Comparison of ENCODE assay signal across 8 cellular contexts in genomic region chr14:50529288-50530179, GRCh38. TPM values are rescaled to one million over a fixed set of nuclear protein-coding genes. Genes with fewer than 3 reads are reported as not detected.
DNase-seq lines count a peak whose midpoint lies in the region; ATAC-seq, FAIRE-seq and TF ChIP-seq lines count a peak whose summit lies in the region.

No MANE protein-coding gene starts in this region.

- TF ChIP-seq POLR2A in transverse colon (IDR thresholded peaks at IDR 0.05), result no peak

- H3K9me1 ChIP-seq in keratinocyte (ENCODE audit: control insufficient read depth, extremely low read depth, insufficient read depth, low read length), result peaks cover 4% of the 10 kb centered on the region

- H3K27ac Mint-ChIP-seq in activated naive CD4-positive, alpha-beta T cell treated with anti-CD3 and anti-CD28 coated beads, Interleukin-2, amount 10 ng/mL, durations not matched to agents 7 days and 5 days, result no peak overlapping the region
- no peak overlapping the region for H3K27ac Mint-ChIP-seq in activated naive CD4-positive, alpha-beta T cell treated with anti-CD3 and anti-CD28 coated beads, Interleukin-2, amount 50 U/mL, for 72 hours

- no peak for DNase-seq in activated naive CD4-positive, alpha-beta T cell treated with anti-CD3 and anti-CD28 coated beads, Interleukin-2, amount 10 ng/mL, durations not matched to agents 7 days and 5 days
- DNase-seq in activated naive CD4-positive, alpha-beta T cell treated with anti-CD3 and anti-CD28 coated beads, Interleukin-2, amount 50 U/mL, for 72 hours (ENCODE audit: low spot score in 2 of 2), result no peak
- DNase-seq in keratinocyte (ENCODE audit: low read depth, low spot score), result no peak
- DNase-seq in transverse colon, result no peak
- DNase-seq in HuH-7.5 (ENCODE audit: low spot score), result no peak
- DNase-seq in omental fat pad (ENCODE audit: low spot score), result no peak
- DNase-seq in NCI-H2196 treated with DMSO at 0.1 percent for 48 hours (lab: John Stamatoyannopoulos, UW; ENCODE audit: unreplicated experiment), result no peak

- peaks cover 4% of the 10 kb centered on the region for H3K27me3 Mint-ChIP-seq in activated naive CD4-positive, alpha-beta T cell treated with anti-CD3 and anti-CD28 coated beads, Interleukin-2, amount 10 ng/mL, durations not matched to agents 7 days and 5 days

- H3K9me3 ChIP-seq in keratinocyte (ENCODE audit: control insufficient read depth, low read depth, low read length) (no peaks in the 10 kb centered on the region), transverse colon (no peaks in the 10 kb centered on the region)

- H3K27ac ChIP-seq in angular gyrus (ENCODE audit: low read depth, low read length) (peak overlapping the region; percentile 57), keratinocyte (ENCODE audit: control insufficient read depth, insufficient read depth, low read length) (peak overlapping the region; percentile 58), transverse colon (peak overlapping the region in 3 of 4 donors; percentile 2 to 8 (median 8))

- WGBS in transverse colon (ENCODE audit: low coverage in 1 of 2), 2 donors, result 66 to 71% methylated on average over 5 to 6 of the region's 6 CpGs

- intact Hi-C loops in transverse colon (cut with DNase I; ENCODE audit: low total_unique reads), result loop anchor here (5.0 kb wide), 1 partner anchor 207 kb away; no protein-coding TSS in a partner anchor

- H4K20me1 ChIP-seq in keratinocyte (ENCODE audit: control insufficient read depth, extremely low read depth, insufficient read depth, low read length), result no peaks in the 10 kb centered on the region

- TF ChIP-seq EP300 in transverse colon (IDR thresholded peaks at IDR 0.05; ENCODE audit: low read depth), result no peak

- no peak overlapping the region for H2AFZ ChIP-seq in keratinocyte (ENCODE audit: control insufficient read depth, low read length)

- no peaks in the 10 kb centered on the region for H3K9me3 Mint-ChIP-seq in activated naive CD4-positive, alpha-beta T cell treated with anti-CD3 and anti-CD28 coated beads, Interleukin-2, amount 10 ng/mL, durations not matched to agents 7 days and 5 days
- H3K9me3 Mint-ChIP-seq in activated naive CD4-positive, alpha-beta T cell treated with anti-CD3 and anti-CD28 coated beads, Interleukin-2, amount 50 U/mL, for 72 hours, result no peaks in the 10 kb centered on the region

- H3K4me1 Mint-ChIP-seq in activated naive CD4-positive, alpha-beta T cell treated with anti-CD3 and anti-CD28 coated beads, Interleukin-2, amount 10 ng/mL, durations not matched to agents 7 days and 5 days, result peaks cover 50% of the 10 kb centered on the region

- no peak for ATAC-seq in activated naive CD4-positive, alpha-beta T cell treated with anti-CD3 and anti-CD28 coated beads, Interleukin-2, amount 50 U/mL, for 72 hours
- ATAC-seq in omental fat pad (ENCODE audit: low FRiP score), result no peak

- H3K79me2 ChIP-seq in keratinocyte (ENCODE audit: control insufficient read depth, insufficient read depth, low read length), result peaks cover 73% of the 10 kb centered on the region

- H3K9ac ChIP-seq in keratinocyte (ENCODE audit: control insufficient read depth, extremely low read depth, insufficient read depth, low read length), result peak overlapping the region; percentile 51

- TF ChIP-seq CTCF in keratinocyte (optimal IDR thresholded peaks at IDR 0.05 in 1 of 3, IDR thresholded peaks at IDR 0.05 in 1 of 3, conservative IDR thresholded peaks at IDR 0.05 in 1 of 3; ENCODE audit: extremely low read depth in 1 of 3, insufficient read depth in 2 of 3, low read length in 3 of 3) (no peak), transverse colon (IDR thresholded peaks at IDR 0.05) (no peak), omental fat pad (IDR thresholded peaks at IDR 0.05) (no peak)

- peak overlapping the region; percentile 0 for H3K4me3 Mint-ChIP-seq in activated naive CD4-positive, alpha-beta T cell treated with anti-CD3 and anti-CD28 coated beads, Interleukin-2, amount 10 ng/mL, durations not matched to agents 7 days and 5 days

- in situ Hi-C loops in transverse colon (cut with MboI; ENCODE audit: low pct_ligation_motif_present in 1 of 4, low pct_unique_long_range_greater_than_20kb in 1 of 4, low sequenced_read_pairs in 3 of 4), result loop anchor here (5.0 to 25.0 kb wide), 3 partner anchors 205 to 667 kb away; partner anchors contain the start of gene NEMF (in 2 of the 4)

- H3K4me3 ChIP-seq in keratinocyte (ENCODE audit: control insufficient read depth in 2 of 3, extremely low read depth in 1 of 3, insufficient read depth in 2 of 3, low read depth in 1 of 3, low read length in 3 of 3) (peak overlapping the region in 2 of 3 experiments; percentile 26 to 41), transverse colon (no peak overlapping the region)

- H3K4me2 ChIP-seq in keratinocyte (ENCODE audit: control insufficient read depth, extremely low read depth, insufficient read depth, low read depth, low read length), result peak overlapping the region; percentile 89

- peaks cover 14% of the 10 kb centered on the region for H3K36me3 Mint-ChIP-seq in activated naive CD4-positive, alpha-beta T cell treated with anti-CD3 and anti-CD28 coated beads, Interleukin-2, amount 10 ng/mL, durations not matched to agents 7 days and 5 days
- H3K36me3 Mint-ChIP-seq in activated naive CD4-positive, alpha-beta T cell treated with anti-CD3 and anti-CD28 coated beads, Interleukin-2, amount 50 U/mL, for 72 hours, result peaks cover 0 to 6% of the 10 kb centered on the region in 2 donors

- peaks cover 0 to 5% of the 10 kb centered on the region in 2 experiments for H3K36me3 ChIP-seq in keratinocyte (ENCODE audit: control insufficient read depth in 2 of 2, extremely low read depth in 1 of 2, insufficient read depth in 2 of 2, low read length in 2 of 2)
- no peaks in the 10 kb centered on the region for H3K36me3 ChIP-seq in transverse colon

- H3K27me3 ChIP-seq in keratinocyte (ENCODE audit: control insufficient read depth, extremely low read depth, insufficient read depth, low read length) (no peaks in the 10 kb centered on the region), transverse colon (no peaks in the 10 kb centered on the region)

- H3K4me1 ChIP-seq in keratinocyte (ENCODE audit: control insufficient read depth, extremely low read depth, insufficient read depth, low read length), result peaks cover 45% of the 10 kb centered on the region
- H3K4me1 ChIP-seq in transverse colon, result peaks cover 14 to 56% (median 23%) of the 10 kb centered on the region in 4 donors

- CTCF ChIA-PET in activated naive CD4-positive, alpha-beta T cell treated with anti-CD3 and anti-CD28 coated beads, Interleukin-2, amount 10 ng/mL, durations not matched to agents 7 days and 5 days (lab: Charles Lee), result interaction anchor here (0.7 to 2.5 kb wide), 5 partner anchors 187 to 331 kb away, joined by 3 to 16 read pairs (median 3); no protein-coding TSS in a partner anchor

- peak; percentile 56 for FAIRE-seq in keratinocyte (lab: Jason Lieb, UNC)

- dilution Hi-C loops in keratinocyte (cut with MboI; ENCODE audit: extremely low pct_ligation_motif_present, low sequenced_read_pairs), result no loop called here

RNA-seq across cellular contexts. Expression of gene MAP4K5, which starts 2.8 kb away (rescaled TPM):
- 10 to 100 TPM; 16.8 to 17.8 TPM for total RNA-seq in activated naive CD4-positive, alpha-beta T cell treated with anti-CD3 and anti-CD28 coated beads, Interleukin-2, amount 50 U/mL, for 72 hours
- polyA plus RNA-seq in keratinocyte, result 15.8 to 25.8 TPM (median 19.0 TPM) in 3 replicates
- polyA plus RNA-seq in keratinocyte (2011; ENCODE audit: low read depth), result 23.8 TPM
- polyA plus RNA-seq in keratinocyte (2011; cell fraction: cytosol; rRNA removed), result 11.5 and 18.2 TPM in 2 replicates
- polyA plus RNA-seq in keratinocyte (2011; cell fraction: nucleus; rRNA removed), result 23.4 and 29.2 TPM in 2 replicates
- polyA plus RNA-seq in keratinocyte (2012; ENCODE audit: low replicate concordance), result 16.3 and 21.2 TPM in 2 replicates
- 4.5 to 21.5 TPM (median 9.4 TPM) in 3 replicates for polyA minus RNA-seq in keratinocyte
- polyA minus RNA-seq in keratinocyte (2011; cell fraction: cytosol; rRNA and poly(A)+ RNA removed), result 20.3 TPM
- 18.0 and 45.9 TPM in 2 replicates for polyA minus RNA-seq in keratinocyte (2011; cell fraction: nucleus; rRNA and poly(A)+ RNA removed)
- 100 to 1,000 TPM in 3 of 4 donors, 10 to 100 TPM in 1; 40.8 to 173 (median 105) TPM for total RNA-seq in transverse colon
- total RNA-seq in omental fat pad, result 100 to 1,000 TPM in 2 of 4 donors, 10 to 100 TPM in 2; 78.9 to 161 (median 101) TPM

RNA-seq across cellular contexts. Expression of gene ATL1, which starts 30.4 kb away (rescaled TPM):
- 1 to 10 TPM; 1.3 to 1.6 TPM for total RNA-seq in activated naive CD4-positive, alpha-beta T cell treated with anti-CD3 and anti-CD28 coated beads, Interleukin-2, amount 50 U/mL, for 72 hours
- 3.6 to 6.8 TPM (median 4.0 TPM) in 3 replicates for polyA plus RNA-seq in keratinocyte
- 2.7 TPM for polyA plus RNA-seq in keratinocyte (2011; ENCODE audit: low read depth)
- polyA plus RNA-seq in keratinocyte (2011; cell fraction: cytosol; rRNA removed), result 3.0 and 5.8 TPM in 2 replicates
- 5.1 and 6.5 TPM in 2 replicates for polyA plus RNA-seq in keratinocyte (2011; cell fraction: nucleus; rRNA removed)
- polyA plus RNA-seq in keratinocyte (2012; ENCODE audit: low replicate concordance), result 1.9 and 3.5 TPM in 2 replicates
- 0.23 to 6.4 TPM (median 2.5 TPM) in 3 replicates for polyA minus RNA-seq in keratinocyte
- polyA minus RNA-seq in keratinocyte (2011; cell fraction: cytosol; rRNA and poly(A)+ RNA removed), result 2.3 TPM
- 3.7 and 5.5 TPM in 2 replicates for polyA minus RNA-seq in keratinocyte (2011; cell fraction: nucleus; rRNA and poly(A)+ RNA removed)
- total RNA-seq in transverse colon (10 to 100 TPM in 2 of 4 donors, 1 to 10 TPM in 1, not detected in 1; 1.1 to 14.1 (median 11.4) TPM), omental fat pad (10 to 100 TPM in 1 of 4 donors, 1 to 10 TPM in 3; 3.6 to 11.3 (median 5.6) TPM)

Comparison
In these comparisons a context has a peak if more than half of its experiments do, and no peak if none do; other contexts are left out.
1. H3K27ac ChIP-seq: peak in every context shown above with its lines; median percentile 58 in keratinocyte; 57 in angular gyrus; 8 in transverse colon.
2. H3K4me3 ChIP-seq: peak in keratinocyte (2 of 3); none in transverse colon (0 of 4).